ENCODE assay signal across 9 cellular contexts in genomic region chr19:38974599-38975213, GRCh38. TPM values are rescaled to one million over a fixed set of nuclear protein-coding genes. Genes with fewer than 3 reads are reported as not detected.
DNase-seq lines count a peak whose midpoint lies in the region; TF ChIP-seq lines count a peak whose summit lies in the region.
"Had no signal": no experiment of that assay in that cellular context is flagged by ENCODE, and none has a peak within 500 bp of the region (broad histone marks: within the 10 kb centered on the region; RNA-seq: fewer than 3 reads in every experiment).

No MANE protein-coding gene starts in this region.

- H2AFZ ChIP-seq in fibroblast of lung (ENCODE audit: low read length), result peak overlapping the region; percentile 39

- H3K9me3 Mint-ChIP-seq in CD4-positive, alpha-beta memory T cell, result no peaks in the 10 kb centered on the region

- H3K4me2 ChIP-seq in fibroblast of lung (ENCODE audit: extremely low read depth, insufficient read depth, low read length), result peak overlapping the region; percentile 94

- no peak overlapping the region for H3K27ac Mint-ChIP-seq in CD4-positive, alpha-beta memory T cell

- intact Hi-C loops in CD4-positive, alpha-beta memory T cell (cut with micrococcal nuclease), result no loop called here
- intact Hi-C loops in ovary (cut with DNase I), result no loop called here

- no peaks in the 10 kb centered on the region for H3K79me2 ChIP-seq in fibroblast of lung (ENCODE audit: control insufficient read depth, insufficient read depth, low read length)

- no peaks in the 10 kb centered on the region for H3K9me3 ChIP-seq in CD4-positive, alpha-beta memory T cell (ENCODE audit: control insufficient read depth in 1 of 2, low read length in 2 of 2)
- H3K9me3 ChIP-seq in SK-N-MC (ENCODE audit: low read depth, low read length), result no peaks in the 10 kb centered on the region
- no peaks in the 10 kb centered on the region for H3K9me3 ChIP-seq in fibroblast of lung (ENCODE audit: control insufficient read depth, insufficient read depth, low read depth, low read length)
- no peaks in the 10 kb centered on the region for H3K9me3 ChIP-seq in ovary

- H3K9ac ChIP-seq in SK-N-MC (ENCODE audit: insufficient read length), result peak overlapping the region; percentile 89
- H3K9ac ChIP-seq in fibroblast of lung (ENCODE audit: insufficient read depth, low read length), result peak overlapping the region; percentile 69

- no peak for TF ChIP-seq EP300 in ovary (IDR thresholded peaks at IDR 0.05)

- no peaks in the 10 kb centered on the region for H3K36me3 Mint-ChIP-seq in CD4-positive, alpha-beta memory T cell

- 3 to 11% (median 4%) methylated on average over 19 of the region's 19 CpGs for WGBS in ovary, 3 donors

- TF ChIP-seq CTCF in fibroblast of lung (conservative IDR thresholded peaks at IDR 0.05 in 1 of 2, IDR thresholded peaks at IDR 0.05 in 1 of 2; ENCODE audit: low read depth in 1 of 2, low read length in 2 of 2) (peak in 1 of 2 donors; percentile 5), ovary (IDR thresholded peaks at IDR 0.05) (no peak)

- peaks cover 0 to 19% (median 11%) of the 10 kb centered on the region in 4 donors for H3K4me1 Mint-ChIP-seq in CD4-positive, alpha-beta memory T cell

- no peaks in the 10 kb centered on the region for H3K27me3 ChIP-seq in CD4-positive, alpha-beta memory T cell (ENCODE audit: insufficient read depth, low read length)
- H3K27me3 ChIP-seq in fibroblast of lung (ENCODE audit: control insufficient read depth, insufficient read depth, low read length) (no peaks in the 10 kb centered on the region), ovary (no peaks in the 10 kb centered on the region)

- no peak for DNase-seq in CD4-positive, alpha-beta memory T cell
- DNase-seq in SK-N-MC (ENCODE audit: low read depth, low spot score) (peak; percentile 6), fibroblast of lung (ENCODE audit: low read depth in 2 of 2) (no peak), ovary (no peak), RPMI8226 (no peak), SKM-1 (lab: John Stamatoyannopoulos, UW; ENCODE audit: unreplicated experiment) (no peak), putamen (ENCODE audit: low spot score) (no peak), ACHN (no peak)

- H3K4me3 ChIP-seq in CD4-positive, alpha-beta memory T cell (ENCODE audit: low read length in 2 of 2), result no peak overlapping the region
- peak overlapping the region; percentile 99 for H3K4me3 ChIP-seq in SK-N-MC
- peak overlapping the region; percentile 61 to 73 (median 66) for H3K4me3 ChIP-seq in fibroblast of lung (replicated peaks in 1 of 4; ENCODE audit: control extremely low read depth in 1 of 4, insufficient read depth in 1 of 4, low read depth in 3 of 4, low read length in 4 of 4)
- H3K4me3 ChIP-seq in ovary, result peak overlapping the region; percentile 76

- peak overlapping the region in 7 of 8 donors; percentile 3 to 68 (median 38) for H3K4me3 Mint-ChIP-seq in CD4-positive, alpha-beta memory T cell

- CTCF ChIA-PET in CD4-positive, alpha-beta memory T cell (lab: Charles Lee; ENCODE audit: partially characterized antibody), result no interaction called here

- TF ChIP-seq POLR2A in ovary (IDR thresholded peaks at IDR 0.05), result no peak

- no peaks in the 10 kb centered on the region for H4K20me1 ChIP-seq in fibroblast of lung (ENCODE audit: control insufficient read depth, extremely low read depth, insufficient read depth, low read length)

- no peak overlapping the region for H3K27ac ChIP-seq in CD4-positive, alpha-beta memory T cell (ENCODE audit: low read depth, low read length)
- peak overlapping the region; percentile 92 for H3K27ac ChIP-seq in SK-N-MC
- peak overlapping the region; percentile 75 for H3K27ac ChIP-seq in fibroblast of lung (ENCODE audit: insufficient read depth, low read length)
- H3K27ac ChIP-seq in ovary, result peak overlapping the region; percentile 83 to 95

- no peaks in the 10 kb centered on the region for H3K4me1 ChIP-seq in CD4-positive, alpha-beta memory T cell (ENCODE audit: insufficient read depth, low read length)
- peaks cover 6% of the 10 kb centered on the region for H3K4me1 ChIP-seq in fibroblast of lung (ENCODE audit: control insufficient read depth, extremely low read depth, insufficient read depth, low read length)
- H3K4me1 ChIP-seq in ovary (ENCODE audit: insufficient read depth), result no peaks in the 10 kb centered on the region

- H3K36me3 ChIP-seq in CD4-positive, alpha-beta memory T cell (ENCODE audit: insufficient read depth, low read length), result no peaks in the 10 kb centered on the region
- H3K36me3 ChIP-seq in SK-N-MC (ENCODE audit: insufficient read depth, low read length) (no peaks in the 10 kb centered on the region; the same call in 1 of the 2 replicates), fibroblast of lung (ENCODE audit: control insufficient read depth, insufficient read depth, low read length) (no peaks in the 10 kb centered on the region), ovary (no peaks in the 10 kb centered on the region)

- peaks cover 17 to 25% of the 10 kb centered on the region in 2 donors for H3K27me3 Mint-ChIP-seq in CD4-positive, alpha-beta memory T cell

- POLR2A ChIA-PET in CD4-positive, alpha-beta memory T cell (lab: Charles Lee; ENCODE audit: partially characterized antibody), result no interaction called here

- in situ Hi-C loops in ACHN (cut with HindIII; ENCODE audit: low pct_ligation_motif_present, low pct_unique_long_range_greater_than_20kb, low sequenced_read_pairs), result no loop called here

RNA-seq across cellular contexts. Expression of gene FBXO17, which starts 0.8 kb away (rescaled TPM):
- total RNA-seq in CD4-positive, alpha-beta memory T cell, result not detected
- polyA plus RNA-seq in CD4-positive, alpha-beta memory T cell, result not detected
- total RNA-seq in fibroblast of lung (25.8 and 26.7 TPM in 2 replicates), ovary (10 to 100 TPM; 32.7 to 52.2 (median 41.9) TPM)
- polyA plus RNA-seq in fibroblast of lung (9.8 and 10.2 TPM in 2 replicates), ovary (10 to 100 TPM; 26.7 to 35.5 TPM)
- polyA plus RNA-seq in fibroblast of lung (2012), result 18.8 and 19.8 TPM in 2 replicates
- polyA minus RNA-seq in fibroblast of lung (ENCODE audit: low replicate concordance), result 14.9 and 16.3 TPM in 2 replicates

RNA-seq across cellular contexts. Expression of gene MRPS12, which starts 44.0 kb away (rescaled TPM):
- 10 to 100 TPM; 25.2 to 26.9 TPM for total RNA-seq in CD4-positive, alpha-beta memory T cell
- polyA plus RNA-seq in CD4-positive, alpha-beta memory T cell, result 100 to 1,000 TPM in 1 of 2 donors, 10 to 100 TPM in 1; 76.4 to 118 TPM
- total RNA-seq in fibroblast of lung (21.8 and 22.3 TPM in 2 replicates), ovary (10 to 100 TPM; 15.5 to 24.1 (median 19.7) TPM)
- polyA plus RNA-seq in fibroblast of lung (14.7 and 20.1 TPM in 2 replicates), ovary (10 to 100 TPM in 1 of 2 donors, 1 to 10 TPM in 1; 5.5 to 24.0 TPM)
- polyA plus RNA-seq in fibroblast of lung (2012), result 37.9 and 57.5 TPM in 2 replicates
- polyA minus RNA-seq in fibroblast of lung (ENCODE audit: low replicate concordance), result 11.3 and 32.9 TPM in 2 replicates

RNA-seq across cellular contexts. Expression of gene SARS2, which starts 44.1 kb away (rescaled TPM):
- total RNA-seq in CD4-positive, alpha-beta memory T cell, result 10 to 100 TPM; 17.0 to 20.2 TPM
- polyA plus RNA-seq in CD4-positive, alpha-beta memory T cell, result 10 to 100 TPM in 1 of 2 donors, 1 to 10 TPM in 1; 9.6 to 14.0 TPM
- total RNA-seq in fibroblast of lung (5.6 and 10.4 TPM in 2 replicates), ovary (10 to 100 TPM in 6 of 7 donors, 1 to 10 TPM in 1; 9.8 to 20.6 (median 18.0) TPM)
- polyA plus RNA-seq in fibroblast of lung (7.2 and 10.1 TPM in 2 replicates), ovary (10 to 100 TPM in 1 of 2 donors, 1 to 10 TPM in 1; 5.0 to 20.5 TPM)
- 13.1 and 17.0 TPM in 2 replicates for polyA plus RNA-seq in fibroblast of lung (2012)
- polyA minus RNA-seq in fibroblast of lung (ENCODE audit: low replicate concordance), result 17.2 and 19.9 TPM in 2 replicates

RNA-seq across cellular contexts. Expression of gene FBXO27, which starts 57.6 kb away (rescaled TPM):
- under 1 TPM; 0.64 to 0.86 TPM for total RNA-seq in CD4-positive, alpha-beta memory T cell
- polyA plus RNA-seq in CD4-positive, alpha-beta memory T cell, result 1 to 10 TPM in 1 of 2 donors, under 1 TPM in 1; 0.42 to 1.4 TPM
- total RNA-seq in fibroblast of lung (3.6 and 3.9 TPM in 2 replicates), ovary (10 to 100 TPM in 5 of 7 donors, 1 to 10 TPM in 2; 5.7 to 21.4 (median 19.1) TPM)
- polyA plus RNA-seq in fibroblast of lung (0.83 and 1.6 TPM in 2 replicates), ovary (10 to 100 TPM in 1 of 2 donors, 1 to 10 TPM in 1; 6.4 to 14.7 TPM)
- polyA plus RNA-seq in fibroblast of lung (2012), result 0.94 and 2.4 TPM in 2 replicates
- polyA minus RNA-seq in fibroblast of lung (ENCODE audit: low replicate concordance), result 2.4 and 16.6 TPM in 2 replicates
- total RNA-seq: mononuclear cell had no signal

Comparison
In these comparisons a context has a peak if more than half of its experiments do, and no peak if none do; other contexts are left out.
1. H3K4me3 ChIP-seq: peak in SK-N-MC (single experiment), fibroblast of lung (4 of 4) and ovary (single experiment); none in CD4-positive, alpha-beta memory T cell (0 of 2).
2. RNA of gene FBXO17, which starts 0.8 kb away (total RNA-seq): 32.7 to 52.2 TPM in ovary and 25.8 to 26.7 TPM in fibroblast of lung; not detected in CD4-positive, alpha-beta memory T cell; every median in the first group is over 10 times any median in the second.